10 cellular contexts compared by ENCODE assay signal in the genomic region with DNA sequence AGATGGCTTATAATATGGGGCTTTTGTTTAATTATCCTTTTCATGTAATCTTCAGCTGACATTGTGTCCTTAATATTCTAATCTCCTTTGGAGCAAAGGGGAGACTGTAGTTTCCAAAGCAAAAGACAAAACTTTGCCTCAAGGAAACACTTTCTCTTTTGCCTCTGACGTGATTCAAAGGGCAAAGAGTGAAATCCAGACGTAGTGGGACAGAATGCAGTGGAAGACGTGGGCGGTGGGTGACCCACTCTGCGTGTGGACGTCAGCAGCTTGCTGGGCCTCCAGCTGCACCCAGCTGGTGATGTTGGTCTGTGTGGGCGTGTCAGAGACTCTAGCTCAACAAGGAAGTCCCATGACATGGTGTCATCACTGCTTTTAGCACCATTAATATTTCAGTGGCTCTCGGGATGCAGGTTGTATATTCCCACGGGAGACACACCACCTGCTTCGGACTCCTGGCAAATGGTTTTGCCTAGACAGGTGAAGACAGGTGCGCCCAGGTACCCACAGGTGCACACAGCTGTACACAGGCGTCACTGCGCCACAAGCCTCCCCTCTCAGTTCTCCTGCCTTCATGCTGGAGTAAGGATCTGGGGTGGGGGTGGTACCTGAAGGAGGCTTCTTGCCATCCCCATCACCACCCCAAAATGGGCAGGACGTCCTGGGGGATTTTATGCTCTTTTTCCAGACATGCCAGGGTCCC.
DNase-seq lines count a peak whose midpoint lies in the region; ATAC-seq and TF ChIP-seq lines count a peak whose summit lies in the region.
"Had no signal": no experiment of that assay in that cellular context is flagged by ENCODE, and none has a peak within 500 bp of the region (broad histone marks: within the 10 kb centered on the region; RNA-seq: fewer than 3 reads in every experiment).

No MANE protein-coding gene starts in this region.

- CTCF ChIA-PET in AG04450 (lab: Charles Lee) (no interaction called here), mammary epithelial cell (lab: Charles Lee; ENCODE audit: low non-redundant PET) (no interaction called here)

- H3K27me3 ChIP-seq in AG04450 (ENCODE audit: control insufficient read depth, insufficient read depth, low read length) = no peaks in the 10 kb centered on the region
- H3K27me3 ChIP-seq in mammary epithelial cell (ENCODE audit: insufficient read depth, low read length) = no peaks in the 10 kb centered on the region
- H3K27me3 ChIP-seq in right lobe of liver = no peaks in the 10 kb centered on the region
- H3K27me3 ChIP-seq: uterus had no signal

- POLR2A ChIA-PET in AG04450 (lab: Yijun Ruan, JAX) = interaction anchor here (1.0 to 1.6 kb wide), 4 partner anchors 8 to 180 kb away, joined by 3 to 5 read pairs (median 4); no protein-coding TSS in a partner anchor

- intact Hi-C loops in mammary epithelial cell (cut with micrococcal nuclease) (loop anchor here (10.0 kb wide), 1 partner anchor 214 kb away; no protein-coding TSS in a partner anchor), right lobe of liver (cut with DNase I) (no loop called here)

- H3K36me3 ChIP-seq in mammary epithelial cell (ENCODE audit: insufficient read depth, low read length) (no peaks in the 10 kb centered on the region), right lobe of liver (no peaks in the 10 kb centered on the region)
- H3K36me3 ChIP-seq: uterus had no signal

- H3K27ac ChIP-seq in AG04450 (ENCODE audit: low read depth, low read length) (peak overlapping the region; percentile 98), mammary epithelial cell (ENCODE audit: insufficient read depth, low read depth, low read length) (no peak overlapping the region), right lobe of liver (peak overlapping the region in 1 of 3 donors; percentile 18)
- H3K27ac ChIP-seq: uterus had no signal

- H3K9me3 Mint-ChIP-seq in stimulated activated memory B cell treated with anti-CD40 and anti-IgM and Interleukin-4, amounts not matched to agents 10 μg/mL and 1 μg/mL and 100 μg/mL, for 72 hours = no peaks in the 10 kb centered on the region
- H3K9me3 Mint-ChIP-seq: naive B cell had no signal

- H3K9me3 ChIP-seq in AG04450 (ENCODE audit: control insufficient read depth, insufficient read depth, low read length) (peaks cover 4% of the 10 kb centered on the region; the same call in 1 of the 2 replicates), mammary epithelial cell (replicated peaks; ENCODE audit: insufficient read depth, low read length) (no peaks in the 10 kb centered on the region), right lobe of liver (no peaks in the 10 kb centered on the region)
- H3K9me3 ChIP-seq: uterus had no signal

- no peak overlapping the region for H3K9ac ChIP-seq in mammary epithelial cell (ENCODE audit: insufficient read depth, low read length)

- H3K4me2 ChIP-seq in mammary epithelial cell (ENCODE audit: insufficient read depth, low read depth, low read length) = no peak overlapping the region

- DNase-seq in AG04450 (ENCODE audit: low read depth, low spot score) = peak; percentile 99
- DNase-seq in mammary epithelial cell = peak; percentile 55
- DNase-seq in right lobe of liver = peak in 1 of 3 donors; percentile 54
- DNase-seq: naive B cell had no signal

- in situ Hi-C loops in mammary epithelial cell (cut with MboI; ENCODE audit: low sequenced_read_pairs in 2 of 2) = no loop called here

- no peak overlapping the region for H3K27ac Mint-ChIP-seq in stimulated activated memory B cell treated with anti-CD40 and anti-IgM and Interleukin-4, amounts not matched to agents 10 μg/mL and 1 μg/mL and 100 μg/mL, for 72 hours
- H3K27ac Mint-ChIP-seq: naive B cell had no signal

- TF ChIP-seq POLR2A in right lobe of liver (IDR thresholded peaks at IDR 0.05) = no peak

- no peak for TF ChIP-seq CTCF in AG04450 (IDR thresholded peaks at IDR 0.05; ENCODE audit: low read depth, low read length)
- no peak for TF ChIP-seq CTCF in mammary epithelial cell (conservative IDR thresholded peaks at IDR 0.05 in 1 of 2, IDR thresholded peaks at IDR 0.05 in 1 of 2; ENCODE audit: extremely low read depth in 1 of 2, insufficient read depth in 1 of 2, low read depth in 1 of 2, low read length in 2 of 2)
- TF ChIP-seq CTCF in right lobe of liver (IDR thresholded peaks at IDR 0.05) = no peak

- H3K27me3 Mint-ChIP-seq in stimulated activated memory B cell treated with anti-CD40 and anti-IgM and Interleukin-4, amounts not matched to agents 10 μg/mL and 1 μg/mL and 100 μg/mL, for 72 hours = peaks cover 9% of the 10 kb centered on the region

- H4K20me1 ChIP-seq in mammary epithelial cell (ENCODE audit: insufficient read depth, low read length) = no peaks in the 10 kb centered on the region

- H3K4me1 ChIP-seq in mammary epithelial cell (ENCODE audit: insufficient read depth, low read length) (peaks cover 2% of the 10 kb centered on the region), right lobe of liver (no peaks in the 10 kb centered on the region)
- H3K4me1 ChIP-seq: uterus had no signal

- H3K4me3 Mint-ChIP-seq in stimulated activated memory B cell treated with anti-CD40 and anti-IgM and Interleukin-4, amounts not matched to agents 10 μg/mL and 1 μg/mL and 100 μg/mL, for 72 hours = no peak overlapping the region
- H3K4me3 Mint-ChIP-seq: naive B cell had no signal

- ATAC-seq in HG03520 (IDR thresholded peaks at IDR 0.05; ENCODE audit: unreplicated experiment) (peak; percentile 58), right lobe of liver (peak; percentile 11 to 86 (median 46)), GM21529 (IDR thresholded peaks at IDR 0.05; ENCODE audit: unreplicated experiment) (no peak), HG03135 (IDR thresholded peaks at IDR 0.05; ENCODE audit: unreplicated experiment) (no peak), HG02970 (IDR thresholded peaks at IDR 0.05; ENCODE audit: low FRiP score, unreplicated experiment) (no peak)
- no peak for ATAC-seq in stimulated activated memory B cell treated with anti-CD40 and anti-IgM and Interleukin-4, amounts not matched to agents 10 μg/mL and 1 μg/mL and 100 μg/mL, for 72 hours

- BruUV-seq in mammary epithelial cell (replicated peaks; lab: Mats Ljungman, UMichigan) = no TSS peak

- H3K79me2 ChIP-seq in mammary epithelial cell (ENCODE audit: insufficient read depth, low read length) = no peaks in the 10 kb centered on the region

- dilution Hi-C loops in mammary epithelial cell (cut with HindIII; ENCODE audit: low sequenced_read_pairs) = loop anchor here (5.0 kb wide), 2 partner anchors 72 to 83 kb away; no protein-coding TSS in a partner anchor

- 54% methylated on average over 12 of the region's 14 CpGs for WGBS in mammary epithelial cell (ENCODE audit: low coverage, missing lambda C conversion rate)
- 11% methylated on average over 3 of the region's 14 CpGs for WGBS in right lobe of liver (ENCODE audit: insufficient coverage, low coverage, low lambda C conversion rate, missing lambda C conversion rate)

- H3K4me3 ChIP-seq in AG04450 (ENCODE audit: low read depth, low read length) = peak overlapping the region; percentile 10; the same call in 1 of the 2 replicates
- no peak overlapping the region for H3K4me3 ChIP-seq in mammary epithelial cell (replicated peaks in 1 of 3; ENCODE audit: insufficient read depth in 1 of 3, low read depth in 2 of 3, low read length in 3 of 3)
- no peak overlapping the region for H3K4me3 ChIP-seq in right lobe of liver
- H3K4me3 ChIP-seq: uterus had no signal

- H3K4me1 Mint-ChIP-seq in stimulated activated memory B cell treated with anti-CD40 and anti-IgM and Interleukin-4, amounts not matched to agents 10 μg/mL and 1 μg/mL and 100 μg/mL, for 72 hours = no peaks in the 10 kb centered on the region
- H3K4me1 Mint-ChIP-seq: naive B cell had no signal

- no peaks in the 10 kb centered on the region for H3K36me3 Mint-ChIP-seq in stimulated activated memory B cell treated with anti-CD40 and anti-IgM and Interleukin-4, amounts not matched to agents 10 μg/mL and 1 μg/mL and 100 μg/mL, for 72 hours
- H3K36me3 Mint-ChIP-seq: naive B cell had no signal

- no peak overlapping the region for H2AFZ ChIP-seq in mammary epithelial cell (ENCODE audit: low read depth, low read length)

Comparison
In these comparisons a context has a peak if more than half of its experiments do, and no peak if none do; other contexts are left out.
1. ATAC-seq: peak in HG03520 (single experiment) and right lobe of liver (4 of 4); none in GM21529 (single experiment), stimulated activated memory B cell treated with anti-CD40 and anti-IgM and Interleukin-4, amounts not matched to agents 10 μg/mL and 1 μg/mL and 100 μg/mL, for 72 hours (single experiment), HG03135 (single experiment) and HG02970 (single experiment).